25 cellular contexts compared by ENCODE assay signal in genomic region chr9:75699625-75700251, GRCh38.
"Had no signal": no experiment of that assay in that cellular context is flagged by ENCODE, and none has a peak within 500 bp of the region (broad histone marks: within the 10 kb centered on the region; RNA-seq: fewer than 3 reads in every experiment).

No MANE protein-coding gene starts in this region.

- ATAC-seq: naive thymus-derived CD8-positive, alpha-beta T cell; natural killer cell treated with Interleukin-12 subunit alpha and Interleukin-12 subunit beta and Interleukin-15 and Interleukin-18, amount 100 ng/mL, for 72 hours; pancreas; psoas muscle; right lobe of liver; stimulated activated effector memory CD8-positive, alpha-beta T cell treated with anti-CD3 and anti-CD28 coated beads, Interleukin-12 subunit alpha, Interleukin-12 subunit beta, amount 100 ng/mL, for 72 hours had no signal

- H3K4me1 ChIP-seq: pancreas, psoas muscle, right lobe of liver, sigmoid colon, stomach, thyroid gland, tibial nerve, upper lobe of left lung, vagina had no signal

- H3K9me3 ChIP-seq: neutrophil, pancreas, psoas muscle, right lobe of liver, sigmoid colon, stomach, thoracic aorta, thyroid gland, tibial nerve, upper lobe of left lung, vagina had no signal

- H3K4me3 ChIP-seq: pancreas, psoas muscle, right lobe of liver, sigmoid colon, stomach, thoracic aorta, thyroid gland, tibial nerve, upper lobe of left lung, vagina had no signal

- H3K27me3 ChIP-seq: neutrophil, pancreas, right lobe of liver, sigmoid colon, stomach, thyroid gland, tibial nerve, upper lobe of left lung, vagina had no signal

- H3K27ac ChIP-seq: neutrophil, pancreas, psoas muscle, right lobe of liver, sigmoid colon, stomach, thoracic aorta, thyroid gland, tibial nerve, upper lobe of left lung, vagina had no signal

- H3K36me3 ChIP-seq: neutrophil, pancreas, right lobe of liver, sigmoid colon, stomach, thoracic aorta, thyroid gland, tibial nerve, upper lobe of left lung, vagina had no signal

- DNase-seq: naive thymus-derived CD8-positive, alpha-beta T cell; nephron progenitor cell; nucleus accumbens; pancreas; posterior cingulate gyrus; psoas muscle; right lobe of liver; sigmoid colon; small intestine; stimulated activated CD4-positive, alpha-beta T cell treated with anti-CD3 and anti-CD28 coated beads, Interleukin-15, amount 100 ng/mL, for 24 hours; stimulated activated CD4-positive, alpha-beta T cell treated with anti-CD3 and anti-CD28 coated beads, Interleukin-2, amount 100 ng/mL, for 24 hours; stimulated activated CD4-positive, alpha-beta T cell treated with anti-CD3 and anti-CD28 coated beads, Interleukin-2, amount 100 ng/mL, for 48 hours; stimulated activated CD4-positive, alpha-beta T cell treated with anti-CD3 and anti-CD28 coated beads, Interleukin-4, amount 100 ng/mL, for 24 hours; stimulated activated naive B cell treated with anti-CD40 and anti-IgM and Interleukin-4, amounts not matched to agents 10 μg/mL and 1 μg/mL and 100 μg/mL, for 72 hours; stimulated activated naive CD4-positive, alpha-beta T cell treated with Interleukin-2 at 50 U/mL for 16 hours; stomach; thyroid gland; trophoblast cell; upper lobe of left lung had no signal
